Comparison of ENCODE assay signal across 3 cellular contexts in the genomic region with DNA sequence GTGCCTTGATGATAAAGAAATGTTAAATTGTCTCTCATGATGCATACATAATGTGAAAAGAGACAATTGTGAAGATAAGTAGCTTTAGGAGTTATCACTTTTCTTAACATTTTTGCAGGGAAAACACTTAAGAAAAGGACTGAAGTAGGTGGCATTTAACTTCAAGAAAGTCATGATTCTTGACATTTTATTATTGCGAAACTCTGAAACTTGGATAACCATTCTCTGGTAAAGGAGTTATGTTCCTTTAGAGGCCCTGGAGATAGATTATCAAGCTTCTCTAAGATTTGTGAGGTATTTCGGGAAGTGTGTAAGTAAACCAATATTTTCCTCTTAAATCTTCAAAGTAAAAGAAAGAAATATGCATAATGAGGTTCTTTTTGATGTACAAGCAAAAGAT.
TF ChIP-seq lines count a peak whose summit lies in the region.

No MANE protein-coding gene starts in this region.

TF ChIP-seq in A549, 52 proteins besides CTCF, POLR2A, EP300 and RAD21:
- peak; percentile 15 to 32; a peak in 2 of 4 replicates for TF ChIP-seq CEBPB (IDR thresholded peaks at IDR 0.05)
- no peak for TF ChIP-seq BHLHE40 (IDR thresholded peaks at IDR 0.05; ENCODE audit: low read depth, low read length)
- TF ChIP-seq RCOR1 (IDR thresholded peaks at IDR 0.05; ENCODE audit: low read depth, low read length), result no peak

TF ChIP-seq in IMR-90, 13 proteins besides CTCF, POLR2A, EP300 and RAD21:
- TF ChIP-seq CHD1 (IDR thresholded peaks at IDR 0.05; ENCODE audit: low read depth, low read length) (no peak), CEBPB (IDR thresholded peaks at IDR 0.05; ENCODE audit: low read depth, low read length) (peak; percentile 87)

TF ChIP-seq in K562, 482 proteins besides CTCF, POLR2A, EP300 and RAD21:
- no peak for TF ChIP-seq GATA2 (CRISPR knock-in tag; IDR thresholded peaks at IDR 0.05)
- TF ChIP-seq KDM5B (IDR thresholded peaks at IDR 0.05; ENCODE audit: insufficient replicate concordance, low read depth, low read length), result no peak
- TF ChIP-seq CEBPB (tag; IDR thresholded peaks at IDR 0.05), result 0 out of 2 replicates have a peak, but pooled peaks have one; percentile 38
